11 cellular contexts compared by ENCODE assay signal in genomic region chrX:49237060-49237459, GRCh38.
DNase-seq lines count a peak whose midpoint lies in the region; ATAC-seq lines count a peak whose summit lies in the region.
"Had no signal": no experiment of that assay in that cellular context is flagged by ENCODE, and none has a peak within 500 bp of the region (broad histone marks: within the 10 kb centered on the region; RNA-seq: fewer than 3 reads in every experiment).

No MANE protein-coding gene starts in this region.

- ATAC-seq in GM21528 (IDR thresholded peaks at IDR 0.05; ENCODE audit: low FRiP score, unreplicated experiment) = no peak
- ATAC-seq: esophagus mucosa had no signal

- peak; percentile 60 to 73 for DNase-seq in AML-193 (lab: John Stamatoyannopoulos, UW)
- peak; percentile 51 for DNase-seq in GDM1 (lab: John Stamatoyannopoulos, UW)
- peak; percentile 1 for DNase-seq in OCI-M1 (lab: John Stamatoyannopoulos, UW)
- DNase-seq in germinal center (ENCODE audit: low spot score) = peak; percentile 19
- DNase-seq in globus pallidus (ENCODE audit: low spot score) = no peak
- DNase-seq in NCI-H524 treated with DMSO at 0.1 percent for 48 hours (lab: John Stamatoyannopoulos, UW) = no peak
- DNase-seq in NCI-H748 treated with DMSO at 0.1 percent for 48 hours (lab: John Stamatoyannopoulos, UW) = no peak
- DNase-seq: GOT3; stimulated activated CD4-positive, alpha-beta T cell treated with anti-CD3 and anti-CD28 coated beads, Interleukin-4, amount 100 ng/mL, for 24 hours had no signal

Comparison
In these comparisons a context has a peak if more than half of its experiments do, and no peak if none do; other contexts are left out.
1. DNase-seq: peak in AML-193 (2 of 2), GDM1 (single experiment), OCI-M1 (single experiment) and germinal center (single experiment); none in globus pallidus (single experiment), NCI-H524 treated with DMSO at 0.1 percent for 48 hours (single experiment) and NCI-H748 treated with DMSO at 0.1 percent for 48 hours (single experiment).